In the genomic region with DNA sequence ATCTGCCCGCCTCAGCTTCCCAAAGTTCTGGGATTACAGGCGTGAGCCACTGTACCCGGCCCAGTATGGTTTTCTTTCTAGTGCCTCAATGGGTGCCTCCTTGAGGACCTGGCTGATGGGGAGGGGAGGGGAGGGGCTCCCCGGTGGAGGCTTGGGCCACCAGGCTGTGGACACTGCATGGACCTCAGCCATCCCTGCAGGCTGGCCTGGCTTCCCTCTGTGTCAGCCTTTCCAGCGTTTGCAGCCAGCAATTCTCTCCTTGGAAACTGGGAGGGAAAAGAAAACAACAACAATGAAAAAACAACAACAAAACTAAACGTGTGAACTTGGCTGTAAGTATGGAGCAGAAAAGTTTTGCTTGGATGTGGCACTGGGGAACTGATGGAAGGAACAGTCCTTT, we compare ENCODE assay signal across 14 cellular contexts.
"Had no signal": no experiment of that assay in that cellular context is flagged by ENCODE, and none has a peak within 500 bp of the region (broad histone marks: within the 10 kb centered on the region; RNA-seq: fewer than 3 reads in every experiment).

No MANE protein-coding gene starts in this region.

- H2AFZ ChIP-seq: parathyroid adenoma had no signal

- H3K36me3 Mint-ChIP-seq: activated CD4-positive, alpha-beta memory T cell treated with anti-CD3 and anti-CD28 coated beads for 36 hours; activated naive CD8-positive, alpha-beta T cell; memory B cell; T-cell had no signal

- H3K27me3 ChIP-seq: tibial artery, uterus had no signal

- H3K27ac ChIP-seq: parathyroid adenoma, tibial artery, uterus had no signal

- H3K9ac ChIP-seq: parathyroid adenoma had no signal

- H3K27me3 Mint-ChIP-seq: activated CD4-positive, alpha-beta memory T cell treated with anti-CD3 and anti-CD28 coated beads for 36 hours; T-cell had no signal

- DNase-seq: activated CD4-positive, alpha-beta memory T cell treated with anti-CD3 and anti-CD28 coated beads for 36 hours; activated effector memory CD4-positive, alpha-beta T cell treated with anti-CD3 and anti-CD28 coated beads, Interleukin-2, amount 50 U/mL, for 16 hours; activated T-cell treated with anti-CD3 and anti-CD28 coated beads, Interleukin-2, amount 50 U/mL, for 4 hours; effector memory CD4-positive, alpha-beta T cell; hippocampal formation; T-cell; T1000; tibial artery; uterus had no signal

- H3K4me3 ChIP-seq: smooth muscle cell, tibial artery, uterus had no signal

- H3K79me2 ChIP-seq: parathyroid adenoma had no signal

- H3K4me3 Mint-ChIP-seq: activated CD4-positive, alpha-beta memory T cell treated with anti-CD3 and anti-CD28 coated beads for 36 hours; activated naive CD8-positive, alpha-beta T cell; activated T-cell treated with anti-CD3 and anti-CD28 coated beads, Interleukin-2, amount 50 U/mL, for 4 hours; memory B cell; stimulated activated effector memory CD8-positive, alpha-beta T cell treated with anti-CD3 and anti-CD28 coated beads, Interleukin-12 subunit alpha, Interleukin-12 subunit beta, amount 100 ng/mL, for 72 hours; T-cell had no signal

- H3K4me1 ChIP-seq: parathyroid adenoma had no signal

- H3K27ac Mint-ChIP-seq: activated CD4-positive, alpha-beta memory T cell treated with anti-CD3 and anti-CD28 coated beads for 36 hours; activated naive CD8-positive, alpha-beta T cell; memory B cell; stimulated activated effector memory CD8-positive, alpha-beta T cell treated with anti-CD3 and anti-CD28 coated beads, Interleukin-12 subunit alpha, Interleukin-12 subunit beta, amount 100 ng/mL, for 72 hours; T-cell had no signal

- ATAC-seq: activated T-cell treated with anti-CD3 and anti-CD28 coated beads, Interleukin-2, amount 50 U/mL, for 4 hours; stimulated activated effector memory CD8-positive, alpha-beta T cell treated with anti-CD3 and anti-CD28 coated beads, Interleukin-12 subunit alpha, Interleukin-12 subunit beta, amount 100 ng/mL, for 72 hours; T-cell had no signal

- H3K4me1 Mint-ChIP-seq: memory B cell; stimulated activated effector memory CD8-positive, alpha-beta T cell treated with anti-CD3 and anti-CD28 coated beads, Interleukin-12 subunit alpha, Interleukin-12 subunit beta, amount 100 ng/mL, for 72 hours; T-cell had no signal

- H3K9me3 ChIP-seq: tibial artery, uterus had no signal

- H3K36me3 ChIP-seq: tibial artery, uterus had no signal

- H3K9me3 Mint-ChIP-seq: activated CD4-positive, alpha-beta memory T cell treated with anti-CD3 and anti-CD28 coated beads for 36 hours; activated T-cell treated with anti-CD3 and anti-CD28 coated beads, Interleukin-2, amount 50 U/mL, for 4 hours; memory B cell; stimulated activated effector memory CD8-positive, alpha-beta T cell treated with anti-CD3 and anti-CD28 coated beads, Interleukin-12 subunit alpha, Interleukin-12 subunit beta, amount 100 ng/mL, for 72 hours; T-cell had no signal
